ENCODE assay signal across 21 cellular contexts in genomic region chr19:34273121-34273845, GRCh38. TPM values are rescaled to one million over a fixed set of nuclear protein-coding genes. Genes with fewer than 3 reads are reported as not detected.
DNase-seq lines count a peak whose midpoint lies in the region; ATAC-seq, FAIRE-seq and TF ChIP-seq lines count a peak whose summit lies in the region.
"Had no signal": no experiment of that assay in that cellular context is flagged by ENCODE, and none has a peak within 500 bp of the region (broad histone marks: within the 10 kb centered on the region; RNA-seq: fewer than 3 reads in every experiment).

No MANE protein-coding gene starts in this region.

- no peak overlapping the region for H3K4me3 ChIP-seq in A673 (ENCODE audit: low read depth, low read length, poor library complexity, severe bottlenecking)
- H3K4me3 ChIP-seq in CD8-positive, alpha-beta memory T cell (ENCODE audit: low read length), result no peak overlapping the region
- H3K4me3 ChIP-seq: suprapubic skin had no signal

- BruUV-seq in A673 (replicated peaks; lab: Mats Ljungman, UMichigan), result no TSS peak

- H3K4me1 Mint-ChIP-seq in CD8-positive, alpha-beta memory T cell, result peaks cover 58 to 79% (median 74%) of the 10 kb centered on the region in 3 donors
- H3K4me1 Mint-ChIP-seq in activated naive CD8-positive, alpha-beta T cell treated with anti-CD3 and anti-CD28 coated beads for 36 hours, result peaks cover 60% of the 10 kb centered on the region
- peaks cover 48 to 95% (median 81%) of the 10 kb centered on the region in 4 donors for H3K4me1 Mint-ChIP-seq in naive thymus-derived CD8-positive, alpha-beta T cell

- no peaks in the 10 kb centered on the region for H3K36me3 ChIP-seq in A673 (ENCODE audit: insufficient read depth, low read length, poor library complexity, severe bottlenecking)
- no peaks in the 10 kb centered on the region for H3K36me3 ChIP-seq in CD8-positive, alpha-beta memory T cell (ENCODE audit: insufficient read depth, low read length)
- H3K36me3 ChIP-seq: suprapubic skin had no signal

- H3K27ac Mint-ChIP-seq in CD8-positive, alpha-beta memory T cell, result peak overlapping the region in 5 of 8 donors; percentile 5 to 56 (median 24)
- peak overlapping the region; percentile 32 for H3K27ac Mint-ChIP-seq in activated naive CD8-positive, alpha-beta T cell treated with anti-CD3 and anti-CD28 coated beads for 36 hours
- peak overlapping the region in 9 of 10 donors; percentile 66 to 99 (median 92) for H3K27ac Mint-ChIP-seq in naive thymus-derived CD8-positive, alpha-beta T cell
- H3K27ac Mint-ChIP-seq: activated CD4-positive, alpha-beta T cell treated with anti-CD3 and anti-CD28 coated beads, Interleukin-2, amount 10 ng/mL, durations not matched to agents 7 days and 5 days; endodermal cell; natural killer cell treated with Interleukin-12 subunit alpha and Interleukin-12 subunit beta and Interleukin-15 and Interleukin-18, amount 100 ng/mL, for 72 hours had no signal

- no peak for TF ChIP-seq CTCF in A673 (conservative IDR thresholded peaks at IDR 0.05; ENCODE audit: low read depth, low read length)

- H3K4me1 ChIP-seq in A673 (ENCODE audit: insufficient read depth, low read length, poor library complexity, severe bottlenecking), result peaks cover 63% of the 10 kb centered on the region
- H3K4me1 ChIP-seq in CD8-positive, alpha-beta memory T cell (ENCODE audit: insufficient read depth, low read length), result peaks cover 73% of the 10 kb centered on the region

- peak overlapping the region; percentile 27 for H3K27ac ChIP-seq in A673 (ENCODE audit: low read depth, low read length, poor library complexity, severe bottlenecking)
- H3K27ac ChIP-seq in CD8-positive, alpha-beta memory T cell (ENCODE audit: low read depth, low read length), result no peak overlapping the region
- H3K27ac ChIP-seq: suprapubic skin had no signal

- TF ChIP-seq POLR2A in H54 (IDR thresholded peaks at IDR 0.05; ENCODE audit: low read depth, low read length), result no peak

- H3K9me3 Mint-ChIP-seq in CD8-positive, alpha-beta memory T cell, result no peaks in the 10 kb centered on the region
- peaks cover 4% of the 10 kb centered on the region for H3K9me3 Mint-ChIP-seq in activated naive CD8-positive, alpha-beta T cell treated with anti-CD3 and anti-CD28 coated beads for 36 hours
- H3K9me3 Mint-ChIP-seq in naive thymus-derived CD8-positive, alpha-beta T cell, result peaks cover 0 to 3% (median 0%) of the 10 kb centered on the region in 9 donors
- H3K9me3 Mint-ChIP-seq: endodermal cell; natural killer cell treated with Interleukin-12 subunit alpha and Interleukin-12 subunit beta and Interleukin-15 and Interleukin-18, amount 100 ng/mL, for 72 hours had no signal

- POLR2A ChIA-PET in A673 (lab: Charles Lee; ENCODE audit: low non-redundant PET), result no interaction called here
- POLR2A ChIA-PET in CD8-positive, alpha-beta memory T cell (lab: Charles Lee), result no interaction called here
- POLR2A ChIA-PET in naive thymus-derived CD8-positive, alpha-beta T cell (lab: Charles Lee), result interaction anchor here (0.6 to 1.9 kb wide), 3 partner anchors 18 to 102 kb away, joined by 3 to 7 read pairs (median 4); no protein-coding TSS in a partner anchor

- H3K27me3 ChIP-seq in A673 (replicated peaks; ENCODE audit: insufficient read depth, low read depth, low read length, poor library complexity), result no peaks in the 10 kb centered on the region
- no peaks in the 10 kb centered on the region for H3K27me3 ChIP-seq in CD8-positive, alpha-beta memory T cell (ENCODE audit: insufficient read depth, low read length, poor library complexity, severe bottlenecking)
- H3K27me3 ChIP-seq: suprapubic skin had no signal

- in situ Hi-C loops in ACHN (cut with HindIII; ENCODE audit: low pct_ligation_motif_present, low pct_unique_long_range_greater_than_20kb, low sequenced_read_pairs), result no loop called here

- no peak for ATAC-seq in naive thymus-derived CD8-positive, alpha-beta T cell
- ATAC-seq: left ventricle myocardium superior; natural killer cell treated with Interleukin-12 subunit alpha and Interleukin-12 subunit beta and Interleukin-15 and Interleukin-18, amount 100 ng/mL, for 72 hours had no signal

- no peak overlapping the region for H3K4me3 Mint-ChIP-seq in CD8-positive, alpha-beta memory T cell
- H3K4me3 Mint-ChIP-seq in activated naive CD8-positive, alpha-beta T cell treated with anti-CD3 and anti-CD28 coated beads for 36 hours, result no peak overlapping the region
- peak overlapping the region in 8 of 10 donors; percentile 5 to 65 (median 52) for H3K4me3 Mint-ChIP-seq in naive thymus-derived CD8-positive, alpha-beta T cell
- H3K4me3 Mint-ChIP-seq: activated CD4-positive, alpha-beta T cell treated with anti-CD3 and anti-CD28 coated beads, Interleukin-2, amount 10 ng/mL, durations not matched to agents 7 days and 5 days; endodermal cell; natural killer cell treated with Interleukin-12 subunit alpha and Interleukin-12 subunit beta and Interleukin-15 and Interleukin-18, amount 100 ng/mL, for 72 hours had no signal

- H3K9me3 ChIP-seq in A673 (ENCODE audit: low read depth, low read length, poor library complexity, severe bottlenecking), result no peaks in the 10 kb centered on the region
- no peaks in the 10 kb centered on the region for H3K9me3 ChIP-seq in CD8-positive, alpha-beta memory T cell (ENCODE audit: low read length)
- H3K9me3 ChIP-seq: suprapubic skin had no signal

- peaks cover 0 to 1% of the 10 kb centered on the region in 2 donors for H3K27me3 Mint-ChIP-seq in CD8-positive, alpha-beta memory T cell
- H3K27me3 Mint-ChIP-seq in activated naive CD8-positive, alpha-beta T cell treated with anti-CD3 and anti-CD28 coated beads for 36 hours, result no peaks in the 10 kb centered on the region
- H3K27me3 Mint-ChIP-seq in naive thymus-derived CD8-positive, alpha-beta T cell, result no peaks in the 10 kb centered on the region
- H3K27me3 Mint-ChIP-seq: activated CD4-positive, alpha-beta T cell treated with anti-CD3 and anti-CD28 coated beads, Interleukin-2, amount 10 ng/mL, durations not matched to agents 7 days and 5 days; natural killer cell treated with Interleukin-12 subunit alpha and Interleukin-12 subunit beta and Interleukin-15 and Interleukin-18, amount 100 ng/mL, for 72 hours had no signal

- FAIRE-seq in H54 (lab: Jason Lieb, UNC), result no peak

- DNase-seq in A673 (ENCODE audit: low spot score) (no peak), H54 (ENCODE audit: insufficient read length, low spot score) (no peak), ACHN (no peak), GF-D8 (lab: John Stamatoyannopoulos, UW) (no peak), NCI-H187 treated with DMSO at 0.1 percent for 48 hours (lab: John Stamatoyannopoulos, UW) (no peak)
- no peak for DNase-seq in CD8-positive, alpha-beta memory T cell
- no peak for DNase-seq in activated naive CD8-positive, alpha-beta T cell treated with anti-CD3 and anti-CD28 coated beads for 36 hours
- DNase-seq in naive thymus-derived CD8-positive, alpha-beta T cell, result no peak
- DNase-seq: activated CD4-positive, alpha-beta T cell treated with anti-CD3 and anti-CD28 coated beads, Interleukin-2, amount 10 ng/mL, durations not matched to agents 7 days and 5 days; AML-193; cerebellar nuclear complex; endodermal cell; left ventricle myocardium superior; NCI-H187; NCI-H510A; retina; SHP77 treated with DMSO at 0.1 percent for 48 hours; stimulated activated CD4-positive, alpha-beta T cell treated with anti-CD3 and anti-CD28 coated beads, Interleukin-1b, Interleukin-23, amount 100 ng/mL, for 48 hours; T-helper 9 cell had no signal

- H3K36me3 Mint-ChIP-seq in CD8-positive, alpha-beta memory T cell, result peaks cover 0 to 8% (median 4%) of the 10 kb centered on the region in 3 donors
- H3K36me3 Mint-ChIP-seq in activated naive CD8-positive, alpha-beta T cell treated with anti-CD3 and anti-CD28 coated beads for 36 hours, result peaks cover 10% of the 10 kb centered on the region
- H3K36me3 Mint-ChIP-seq in naive thymus-derived CD8-positive, alpha-beta T cell, result peaks cover 0 to 11% (median 4%) of the 10 kb centered on the region in 3 donors
- H3K36me3 Mint-ChIP-seq: natural killer cell treated with Interleukin-12 subunit alpha and Interleukin-12 subunit beta and Interleukin-15 and Interleukin-18, amount 100 ng/mL, for 72 hours had no signal

- intact Hi-C loops in A673 (cut with micrococcal nuclease; ENCODE audit: unreplicated experiment), result no loop called here

- CTCF ChIA-PET in A673 (lab: Charles Lee), result no interaction called here
- CTCF ChIA-PET in CD8-positive, alpha-beta memory T cell (lab: Charles Lee), result no interaction called here

RNA-seq across cellular contexts. Expression of gene GARRE1, which starts 18.9 kb away (rescaled TPM):
- total RNA-seq in A673 (2021), result 21.0 and 22.9 TPM in 2 replicates
- 10 to 100 TPM; 12.1 to 13.5 TPM for total RNA-seq in CD8-positive, alpha-beta memory T cell
- 6.1 TPM for polyA plus RNA-seq in CD8-positive, alpha-beta memory T cell
- 1 to 10 TPM; 7.5 to 9.7 TPM for total RNA-seq in activated naive CD8-positive, alpha-beta T cell treated with anti-CD3 and anti-CD28 coated beads for 36 hours
- 10 to 100 TPM; 41.5 to 53.7 TPM for total RNA-seq in naive thymus-derived CD8-positive, alpha-beta T cell
- polyA plus RNA-seq in naive thymus-derived CD8-positive, alpha-beta T cell, result 1 to 10 TPM; 5.4 to 6.3 (median 5.6) TPM

Comparison
In these comparisons a context has a peak if more than half of its experiments do, and no peak if none do; other contexts are left out.
1. H3K27ac Mint-ChIP-seq: peak in every context shown above with its lines; median percentile 92 in naive thymus-derived CD8-positive, alpha-beta T cell; 32 in activated naive CD8-positive, alpha-beta T cell treated with anti-CD3 and anti-CD28 coated beads for 36 hours; 24 in CD8-positive, alpha-beta memory T cell.
2. H3K4me3 Mint-ChIP-seq: peak in naive thymus-derived CD8-positive, alpha-beta T cell (8 of 10); none in CD8-positive, alpha-beta memory T cell (0 of 7) and activated naive CD8-positive, alpha-beta T cell treated with anti-CD3 and anti-CD28 coated beads for 36 hours (single experiment).